Comparison of ENCODE assay signal across 21 cellular contexts in genomic region chr5:62115009-62115408, GRCh38.
A peak's percentile ranks its signal among the peaks of the same experiment; 100 is the strongest.
DNase-seq lines count a peak whose midpoint lies in the region; ATAC-seq and TF ChIP-seq lines count a peak whose summit lies in the region.
"Had no signal": no experiment of that assay in that cellular context is flagged by ENCODE, and none has a peak within 500 bp of the region (broad histone marks: within the 10 kb centered on the region; RNA-seq: fewer than 3 reads in every experiment).

No MANE protein-coding gene starts in this region.

- dilution Hi-C loops in IMR-90 (cut with HindIII; ENCODE audit: low sequenced_read_pairs, unreplicated experiment), result no loop called here

- ATAC-seq in IMR-90 (ENCODE audit: low read depth), result 0 out of 2 replicates have a peak, but pooled peaks have one; percentile 11
- no peak for ATAC-seq in GM19351 (IDR thresholded peaks at IDR 0.05; ENCODE audit: unreplicated experiment)
- ATAC-seq in HG03108 (IDR thresholded peaks at IDR 0.05; ENCODE audit: unreplicated experiment), result no peak
- ATAC-seq: PC-3 had no signal

- H3K23ac ChIP-seq in IMR-90 (ENCODE audit: low read depth, low read length), result no peak overlapping the region

- no peak overlapping the region for H2AK9ac ChIP-seq in IMR-90 (replicated peaks; ENCODE audit: low read depth, low read length, poor library complexity)

- no peak overlapping the region for H3K56ac ChIP-seq in IMR-90 (ENCODE audit: extremely low read depth, insufficient read depth, low read length)

- no peak overlapping the region for H3K18ac ChIP-seq in IMR-90 (ENCODE audit: low read depth, low read length)

- no peak overlapping the region for H2BK15ac ChIP-seq in IMR-90 (ENCODE audit: low read depth, low read length)

- H3K4me3 ChIP-seq in A673 (ENCODE audit: low read depth, low read length, poor library complexity, severe bottlenecking) (no peak overlapping the region), IMR-90 (ENCODE audit: insufficient read depth, low read depth, low read length) (no peak overlapping the region)
- H3K4me3 ChIP-seq: SK-N-MC had no signal

- no peak overlapping the region for H4K91ac ChIP-seq in IMR-90 (ENCODE audit: insufficient read depth, low read depth, low read length)

- H3K4me1 ChIP-seq in A673 (ENCODE audit: insufficient read depth, low read length, poor library complexity, severe bottlenecking) (no peaks in the 10 kb centered on the region), IMR-90 (ENCODE audit: control insufficient read depth, insufficient read depth, low read length) (no peaks in the 10 kb centered on the region)

- H3K9me3 ChIP-seq in A673 (ENCODE audit: low read depth, low read length, poor library complexity, severe bottlenecking), result no peaks in the 10 kb centered on the region
- H3K9me3 ChIP-seq in IMR-90 (ENCODE audit: control insufficient read depth, insufficient read depth, low read length), result no peaks in the 10 kb centered on the region

- no peak overlapping the region for H2BK5ac ChIP-seq in IMR-90 (ENCODE audit: low read depth, low read length, poor library complexity, severe bottlenecking)

- POLR2A ChIA-PET in A673 (lab: Charles Lee; ENCODE audit: low non-redundant PET) (no interaction called here), IMR-90 (lab: Charles Lee; ENCODE audit: unreplicated experiment) (no interaction called here)

- H2AK5ac ChIP-seq in IMR-90 (ENCODE audit: low read depth, low read length), result no peak overlapping the region

- CTCF ChIA-PET in A673 (lab: Charles Lee), result interaction anchor here (1.0 kb wide), 1 partner anchor 28 kb away, joined by 3 read pairs; no protein-coding TSS in a partner anchor
- CTCF ChIA-PET in IMR-90 (lab: Yijun Ruan, JAX), result no interaction called here

- no peak overlapping the region for H3K14ac ChIP-seq in IMR-90 (replicated peaks; ENCODE audit: low read depth, low read length)

- 14% methylated on average over 1 of the region's 2 CpGs; no CpG with 5 or more reads in 1 of the 2 experiments for WGBS in IMR-90 (ENCODE audit: extremely low coverage in 2 of 2, insufficient read length in 1 of 2), 2 experiments

- no peaks in the 10 kb centered on the region for H3K36me3 ChIP-seq in A673 (ENCODE audit: insufficient read depth, low read length, poor library complexity, severe bottlenecking)
- H3K36me3 ChIP-seq in IMR-90 (ENCODE audit: control insufficient read depth, insufficient read depth, low read length), result no peaks in the 10 kb centered on the region

- intact Hi-C loops in A673 (cut with micrococcal nuclease; ENCODE audit: unreplicated experiment), result no loop called here
- intact Hi-C loops in IMR-90 (cut with micrococcal nuclease), result no loop called here

- no peaks in the 10 kb centered on the region for H4K20me1 ChIP-seq in IMR-90 (ENCODE audit: insufficient read depth, low read length)

- H3K9ac ChIP-seq in IMR-90 (ENCODE audit: low read depth, low read length), result no peak overlapping the region

- no peaks in the 10 kb centered on the region for H3K9me1 ChIP-seq in IMR-90 (ENCODE audit: insufficient read depth, low read length)

- no peak overlapping the region for H3K4ac ChIP-seq in IMR-90 (ENCODE audit: low read depth, low read length)

- BruUV-seq in A673 (replicated peaks; lab: Mats Ljungman, UMichigan) (no TSS peak), IMR-90 (replicated peaks; lab: Mats Ljungman, UMichigan) (no TSS peak)

- peak; percentile 18 for DNase-seq in DMS53 (lab: John Stamatoyannopoulos, UW)
- DNase-seq in DMS53 treated with DMSO at 0.1 percent for 48 hours (lab: John Stamatoyannopoulos, UW; ENCODE audit: unreplicated experiment), result no peak
- DNase-seq in A673 (ENCODE audit: low spot score), result peak; percentile 41
- no peak for DNase-seq in IMR-90
- DNase-seq in fibroblast of gingiva (ENCODE audit: low read depth), result peak; percentile 9
- no peak for DNase-seq in activated naive CD4-positive, alpha-beta T cell treated with Interleukin-2 at 50 U/mL for 16 hours
- DNase-seq: DMS79, H9, KG1, NCI-H187, NCI-H2227 treated with DMSO at 0.1 percent for 48 hours, NCI-H510A, NCI-H774, PC-3, SHP77, SW 1271 had no signal

- no peak overlapping the region for H4K8ac ChIP-seq in IMR-90 (ENCODE audit: low read depth in 2 of 2, low read length in 2 of 2)

- no peak overlapping the region for H2BK120ac ChIP-seq in IMR-90 (ENCODE audit: low read depth, low read length)

- in situ Hi-C loops in IMR-90 (cut with MboI; ENCODE audit: low sequenced_read_pairs), result no loop called here

- no peak overlapping the region for H2BK20ac ChIP-seq in IMR-90 (ENCODE audit: low read depth, low read length)

- no peak overlapping the region for H3K4me2 ChIP-seq in IMR-90 (ENCODE audit: low read depth, low read length)

- H2AFZ ChIP-seq in IMR-90 (replicated peaks; ENCODE audit: low read length, poor library complexity), result no peak overlapping the region

- TF ChIP-seq POLR2A in IMR-90 (IDR thresholded peaks at IDR 0.05; ENCODE audit: low read depth, low read length), result no peak

- no peak for TF ChIP-seq RAD21 in IMR-90 (IDR thresholded peaks at IDR 0.05; ENCODE audit: low read length)

- no peaks in the 10 kb centered on the region for H3K27me3 ChIP-seq in A673 (replicated peaks; ENCODE audit: insufficient read depth, low read depth, low read length, poor library complexity)
- no peaks in the 10 kb centered on the region for H3K27me3 ChIP-seq in IMR-90 (ENCODE audit: control insufficient read depth, insufficient read depth, low read length)

- H3K79me1 ChIP-seq in IMR-90 (ENCODE audit: low read depth in 1 of 2, low read length in 2 of 2), result no peaks in the 10 kb centered on the region

- H3K27ac ChIP-seq in A673 (ENCODE audit: low read depth, low read length, poor library complexity, severe bottlenecking), result no peak overlapping the region
- H3K27ac ChIP-seq in IMR-90 (ENCODE audit: insufficient read depth, low read length), result no peak overlapping the region
- H3K27ac ChIP-seq: 22Rv1, C4-2B, SK-N-MC had no signal

- TF ChIP-seq CTCF in A673 (conservative IDR thresholded peaks at IDR 0.05; ENCODE audit: low read depth, low read length) (no peak), IMR-90 (conservative IDR thresholded peaks at IDR 0.05; ENCODE audit: low read depth, low read length) (no peak)

- no peak overlapping the region for H4K5ac ChIP-seq in IMR-90 (ENCODE audit: low read depth, low read length)

TF ChIP-seq in IMR-90, 13 proteins besides CTCF, POLR2A, EP300 and RAD21:
- TF ChIP-seq CHD1 (IDR thresholded peaks at IDR 0.05; ENCODE audit: low read depth, low read length) (no peak), MAZ (IDR thresholded peaks at IDR 0.05; ENCODE audit: borderline replicate concordance, low read depth, low read length) (no peak), NFE2L2 (IDR thresholded peaks at IDR 0.05; ENCODE audit: low read depth, low read length) (no peak), FOS (IDR thresholded peaks at IDR 0.05; ENCODE audit: low read depth, low read length) (no peak), USF2 (IDR thresholded peaks at IDR 0.05; ENCODE audit: low read depth, low read length) (no peak), MXI1 (IDR thresholded peaks at IDR 0.05; ENCODE audit: borderline replicate concordance, low read depth, low read length) (no peak)
TF ChIP-seq in IMR-90: peak in this region for 0.

Comparison
In these comparisons a context has a peak if more than half of its experiments do, and no peak if none do; other contexts are left out.
1. DNase-seq: peak in DMS53 (single experiment), A673 (single experiment) and fibroblast of gingiva (single experiment); none in DMS53 treated with DMSO at 0.1 percent for 48 hours (single experiment), IMR-90 (single experiment) and activated naive CD4-positive, alpha-beta T cell treated with Interleukin-2 at 50 U/mL for 16 hours (single experiment).